20 cellular contexts compared by ENCODE assay signal in the genomic region with DNA sequence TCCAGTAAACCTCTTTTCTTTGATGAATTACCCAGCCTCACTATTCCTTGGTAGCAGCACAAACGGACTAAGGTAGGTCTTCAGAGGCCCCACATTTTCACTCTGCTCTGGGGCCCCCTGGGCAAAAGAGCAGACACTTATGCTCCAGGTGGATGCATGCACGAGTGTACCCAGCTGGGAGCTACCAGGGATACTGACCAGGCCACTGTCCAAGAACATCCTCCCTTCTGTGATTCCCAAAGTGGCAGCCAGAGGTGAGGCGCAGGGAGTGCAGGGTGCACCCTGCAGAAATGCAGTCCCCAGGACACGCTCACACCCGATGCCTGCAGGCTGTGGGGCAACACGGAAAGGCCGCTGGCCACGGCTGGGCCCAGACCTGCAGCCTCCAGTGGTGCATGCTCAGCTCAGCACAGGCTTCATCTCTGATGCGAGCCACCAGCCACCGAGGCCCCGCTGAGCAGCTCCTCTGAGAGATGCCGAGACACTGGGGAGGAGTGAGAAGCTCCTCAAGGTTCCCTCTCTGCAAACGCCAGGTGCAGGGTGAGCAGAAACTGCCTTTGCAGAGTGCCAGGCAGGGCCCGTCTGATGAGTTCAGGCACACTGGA. TPM values are rescaled to one million over a fixed set of nuclear protein-coding genes. Genes with fewer than 3 reads are reported as not detected.
"Had no signal": no experiment of that assay in that cellular context is flagged by ENCODE, and none has a peak within 500 bp of the region (broad histone marks: within the 10 kb centered on the region; RNA-seq: fewer than 3 reads in every experiment).

No MANE protein-coding gene starts in this region.

- H3K27me3 ChIP-seq: neural progenitor cell, pancreas, uterus had no signal

- H3K9me3 Mint-ChIP-seq: activated naive CD8-positive, alpha-beta T cell treated with anti-CD3 and anti-CD28 coated beads for 36 hours; memory B cell; neural progenitor cell; stimulated activated naive B cell treated with anti-CD40 and anti-IgM and Interleukin-4, amounts not matched to agents 10 μg/mL and 1 μg/mL and 100 μg/mL, for 72 hours had no signal

- H3K4me1 ChIP-seq: neural progenitor cell, pancreas, tibial artery, uterus had no signal

- DNase-seq: activated CD4-positive, alpha-beta T cell treated with anti-CD3 and anti-CD28 coated beads for 48 hours; activated CD4-positive, CD25-positive, alpha-beta regulatory T cell; activated naive CD4-positive, alpha-beta T cell; activated naive CD8-positive, alpha-beta T cell treated with anti-CD3 and anti-CD28 coated beads for 36 hours; amniotic stem cell; foreskin fibroblast; hypothalamus; left ventricle myocardium superior; naive B cell; stimulated activated CD4-positive, alpha-beta T cell treated with anti-CD3 and anti-CD28 coated beads, Interleukin-4, amount 100 ng/mL, for 4 hours; stimulated activated naive B cell treated with anti-CD40 and anti-IgM and Interleukin-4, amounts not matched to agents 10 μg/mL and 1 μg/mL and 100 μg/mL, for 72 hours; T1000; uterus had no signal

- H3K36me3 ChIP-seq: neural progenitor cell, pancreas, tibial artery, uterus had no signal

- H3K4me3 Mint-ChIP-seq: activated naive CD8-positive, alpha-beta T cell treated with anti-CD3 and anti-CD28 coated beads for 36 hours; memory B cell; naive B cell; neural progenitor cell; stimulated activated naive B cell treated with anti-CD40 and anti-IgM and Interleukin-4, amounts not matched to agents 10 μg/mL and 1 μg/mL and 100 μg/mL, for 72 hours had no signal

- H3K9me3 ChIP-seq: mucosa of descending colon, pancreas, tibial artery, uterus had no signal

- H3K27ac ChIP-seq: epithelial cell of prostate, neural progenitor cell, pancreas, tibial artery, uterus had no signal

- H3K27ac Mint-ChIP-seq: activated naive CD8-positive, alpha-beta T cell treated with anti-CD3 and anti-CD28 coated beads for 36 hours; memory B cell; neural progenitor cell; stimulated activated naive B cell treated with anti-CD40 and anti-IgM and Interleukin-4, amounts not matched to agents 10 μg/mL and 1 μg/mL and 100 μg/mL, for 72 hours had no signal

- H3K36me3 Mint-ChIP-seq: activated naive CD8-positive, alpha-beta T cell treated with anti-CD3 and anti-CD28 coated beads for 36 hours; memory B cell; naive B cell; neural progenitor cell; stimulated activated naive B cell treated with anti-CD40 and anti-IgM and Interleukin-4, amounts not matched to agents 10 μg/mL and 1 μg/mL and 100 μg/mL, for 72 hours had no signal

- H3K4me1 Mint-ChIP-seq: activated naive CD8-positive, alpha-beta T cell treated with anti-CD3 and anti-CD28 coated beads for 36 hours; memory B cell; neural progenitor cell; stimulated activated naive B cell treated with anti-CD40 and anti-IgM and Interleukin-4, amounts not matched to agents 10 μg/mL and 1 μg/mL and 100 μg/mL, for 72 hours had no signal

- H3K4me3 ChIP-seq: mucosa of descending colon, neural progenitor cell, pancreas, tibial artery, uterus had no signal

RNA-seq across cellular contexts. Expression of a gene that starts 48.1 kb away (rescaled TPM):
- total RNA-seq: activated CD8-positive, alpha-beta memory T cell treated with anti-CD3 and anti-CD28 coated beads for 36 hours; activated naive CD8-positive, alpha-beta T cell treated with anti-CD3 and anti-CD28 coated beads for 36 hours had no signal
